ENCODE assay signal across 8 cellular contexts in genomic region chrX:129932137-129932791, GRCh38. TPM values are rescaled to one million over a fixed set of nuclear protein-coding genes. Genes with fewer than 3 reads are reported as not detected.
DNase-seq lines count a peak whose midpoint lies in the region; ATAC-seq and TF ChIP-seq lines count a peak whose summit lies in the region.

No MANE protein-coding gene starts in this region.

- ATAC-seq in GM19324 (IDR thresholded peaks at IDR 0.05; ENCODE audit: low FRiP score, unreplicated experiment) = peak; percentile 52
- ATAC-seq in naive thymus-derived CD4-positive, alpha-beta T cell = peak; percentile 80
- ATAC-seq in stimulated activated naive B cell treated with anti-CD40 and anti-IgM and Interleukin-4, amounts not matched to agents 10 μg/mL and 1 μg/mL and 100 μg/mL, for 72 hours (replicated peaks) = peak; percentile 68 to 74

- H3K4me3 ChIP-seq in AG10803 (ENCODE audit: low read length) (peak overlapping the region; percentile 70), Peyer's patch (peak overlapping the region; percentile 57 to 66 (median 59)), fibroblast of lung (replicated peaks in 1 of 4; ENCODE audit: control extremely low read depth in 1 of 4, insufficient read depth in 1 of 4, low read depth in 3 of 4, low read length in 4 of 4) (peak overlapping the region; percentile 45 to 63 (median 48))
- H3K4me3 ChIP-seq in naive thymus-derived CD4-positive, alpha-beta T cell (ENCODE audit: low read length) = peak overlapping the region; percentile 61

- no peaks in the 10 kb centered on the region for H3K79me2 ChIP-seq in fibroblast of lung (ENCODE audit: control insufficient read depth, insufficient read depth, low read length)

- H3K27me3 ChIP-seq in Peyer's patch = no peaks in the 10 kb centered on the region
- peaks cover 8% of the 10 kb centered on the region for H3K27me3 ChIP-seq in fibroblast of lung (ENCODE audit: control insufficient read depth, insufficient read depth, low read length)
- H3K27me3 ChIP-seq in naive thymus-derived CD4-positive, alpha-beta T cell (ENCODE audit: control insufficient read depth in 2 of 2, insufficient read depth in 2 of 2, low read length in 2 of 2) = no peaks in the 10 kb centered on the region

- peaks cover 4% of the 10 kb centered on the region for H3K36me3 Mint-ChIP-seq in activated T-helper 1 cell treated with anti-CD3 and anti-CD28 coated beads, Interleukin-12 subunit alpha, Interleukin-12 subunit beta, Interleukin-2, Interleukin-4 antibody, amounts not matched to agents 30 ng/mL and 10 ng/mL and 1 ng/mL, durations not matched to agents 14 hours and 24 hours and 36 hours (ENCODE audit: low read depth)
- peaks cover 0 to 2% (median 0%) of the 10 kb centered on the region in 5 donors for H3K36me3 Mint-ChIP-seq in naive thymus-derived CD4-positive, alpha-beta T cell
- peaks cover 2 to 3% of the 10 kb centered on the region in 2 donors for H3K36me3 Mint-ChIP-seq in stimulated activated naive B cell treated with anti-CD40 and anti-IgM and Interleukin-4, amounts not matched to agents 10 μg/mL and 1 μg/mL and 100 μg/mL, for 72 hours

- peak overlapping the region; percentile 76 for H3K4me3 Mint-ChIP-seq in activated T-helper 1 cell treated with anti-CD3 and anti-CD28 coated beads, Interleukin-12 subunit alpha, Interleukin-12 subunit beta, Interleukin-2, Interleukin-4 antibody, amounts not matched to agents 30 ng/mL and 10 ng/mL and 1 ng/mL, durations not matched to agents 14 hours and 24 hours and 36 hours
- peak overlapping the region; percentile 64 to 86 (median 76) for H3K4me3 Mint-ChIP-seq in naive thymus-derived CD4-positive, alpha-beta T cell
- H3K4me3 Mint-ChIP-seq in stimulated activated naive B cell treated with anti-CD40 and anti-IgM and Interleukin-4, amounts not matched to agents 10 μg/mL and 1 μg/mL and 100 μg/mL, for 72 hours = peak overlapping the region; percentile 86 to 92

- no peaks in the 10 kb centered on the region for H4K20me1 ChIP-seq in fibroblast of lung (ENCODE audit: control insufficient read depth, extremely low read depth, insufficient read depth, low read length)

- DNase-seq in AG10803 (ENCODE audit: low read depth) = peak; percentile 93
- peak; percentile 41 for DNase-seq in HT-29 (ENCODE audit: low spot score)
- peak; percentile 89 to 96 (median 92) for DNase-seq in Peyer's patch
- DNase-seq in activated T-helper 1 cell treated with anti-CD3 and anti-CD28 coated beads, Interleukin-12 subunit alpha, Interleukin-12 subunit beta, Interleukin-2, Interleukin-4 antibody, amounts not matched to agents 30 ng/mL and 10 ng/mL and 1 ng/mL, durations not matched to agents 14 hours and 24 hours and 36 hours (ENCODE audit: low spot score) = peak; percentile 68
- DNase-seq in fibroblast of lung (ENCODE audit: low read depth in 2 of 2) = peak; percentile 92
- DNase-seq in naive thymus-derived CD4-positive, alpha-beta T cell = peak; percentile 38 to 83 (median 54)
- DNase-seq in stimulated activated naive B cell treated with anti-CD40 and anti-IgM and Interleukin-4, amounts not matched to agents 10 μg/mL and 1 μg/mL and 100 μg/mL, for 72 hours = peak; percentile 52

- H3K4me1 Mint-ChIP-seq in activated T-helper 1 cell treated with anti-CD3 and anti-CD28 coated beads, Interleukin-12 subunit alpha, Interleukin-12 subunit beta, Interleukin-2, Interleukin-4 antibody, amounts not matched to agents 30 ng/mL and 10 ng/mL and 1 ng/mL, durations not matched to agents 14 hours and 24 hours and 36 hours (ENCODE audit: low read depth) = peaks cover 5% of the 10 kb centered on the region
- peaks cover 0 to 13% (median 11%) of the 10 kb centered on the region in 7 donors for H3K4me1 Mint-ChIP-seq in naive thymus-derived CD4-positive, alpha-beta T cell
- peaks cover 8 to 10% of the 10 kb centered on the region in 2 donors for H3K4me1 Mint-ChIP-seq in stimulated activated naive B cell treated with anti-CD40 and anti-IgM and Interleukin-4, amounts not matched to agents 10 μg/mL and 1 μg/mL and 100 μg/mL, for 72 hours

- POLR2A ChIA-PET in naive thymus-derived CD4-positive, alpha-beta T cell (lab: Charles Lee) = interaction anchor here (0.7 to 1.5 kb wide), 2 partner anchors 26 to 177 kb away, joined by 3 to 6 read pairs; partner anchors contain the start of gene UTP14A

- no peaks in the 10 kb centered on the region for H3K4me1 ChIP-seq in Peyer's patch
- no peaks in the 10 kb centered on the region for H3K4me1 ChIP-seq in fibroblast of lung (ENCODE audit: control insufficient read depth, extremely low read depth, insufficient read depth, low read length)
- no peaks in the 10 kb centered on the region for H3K4me1 ChIP-seq in naive thymus-derived CD4-positive, alpha-beta T cell (ENCODE audit: control insufficient read depth in 2 of 2, insufficient read depth in 2 of 2, low read length in 2 of 2)

- peak overlapping the region; percentile 58 for H3K4me2 ChIP-seq in fibroblast of lung (ENCODE audit: extremely low read depth, insufficient read depth, low read length)

- CTCF ChIA-PET in naive thymus-derived CD4-positive, alpha-beta T cell (lab: Charles Lee) = no interaction called here

- H3K27me3 Mint-ChIP-seq in activated T-helper 1 cell treated with anti-CD3 and anti-CD28 coated beads, Interleukin-12 subunit alpha, Interleukin-12 subunit beta, Interleukin-2, Interleukin-4 antibody, amounts not matched to agents 30 ng/mL and 10 ng/mL and 1 ng/mL, durations not matched to agents 14 hours and 24 hours and 36 hours (ENCODE audit: insufficient read depth) = peaks cover 16% of the 10 kb centered on the region
- peaks cover 0 to 25% (median 0%) of the 10 kb centered on the region in 5 donors for H3K27me3 Mint-ChIP-seq in naive thymus-derived CD4-positive, alpha-beta T cell
- no peaks in the 10 kb centered on the region for H3K27me3 Mint-ChIP-seq in stimulated activated naive B cell treated with anti-CD40 and anti-IgM and Interleukin-4, amounts not matched to agents 10 μg/mL and 1 μg/mL and 100 μg/mL, for 72 hours

- peak overlapping the region; percentile 50 for H3K9ac ChIP-seq in fibroblast of lung (ENCODE audit: insufficient read depth, low read length)

- H3K9me3 ChIP-seq in Peyer's patch = no peaks in the 10 kb centered on the region
- no peaks in the 10 kb centered on the region for H3K9me3 ChIP-seq in fibroblast of lung (ENCODE audit: control insufficient read depth, insufficient read depth, low read depth, low read length)
- no peaks in the 10 kb centered on the region for H3K9me3 ChIP-seq in naive thymus-derived CD4-positive, alpha-beta T cell (ENCODE audit: control insufficient read depth in 2 of 3, low read length in 3 of 3)

- H2AFZ ChIP-seq in fibroblast of lung (ENCODE audit: low read length) = no peak overlapping the region

- no peaks in the 10 kb centered on the region for H3K36me3 ChIP-seq in Peyer's patch
- H3K36me3 ChIP-seq in fibroblast of lung (ENCODE audit: control insufficient read depth, insufficient read depth, low read length) = no peaks in the 10 kb centered on the region
- H3K36me3 ChIP-seq in naive thymus-derived CD4-positive, alpha-beta T cell (ENCODE audit: control insufficient read depth in 2 of 3, insufficient read depth in 3 of 3, low read length in 3 of 3) = peaks cover 0 to under 1% (median 0%) of the 10 kb centered on the region in 3 experiments

- TF ChIP-seq POLR2A in Peyer's patch (IDR thresholded peaks at IDR 0.05) = peak in 1 of 2 donors; percentile 28

- intact Hi-C loops in activated T-helper 1 cell treated with anti-CD3 and anti-CD28 coated beads, Interleukin-12 subunit alpha, Interleukin-12 subunit beta, Interleukin-2, Interleukin-4 antibody, amounts not matched to agents 30 ng/mL and 10 ng/mL and 1 ng/mL, durations not matched to agents 14 hours and 24 hours and 36 hours (cut with micrococcal nuclease) = loop anchor here (1.0 to 5.0 kb wide), 3 partner anchors 25 to 330 kb away; partner anchors contain the start of gene BCORL1
- intact Hi-C loops in naive thymus-derived CD4-positive, alpha-beta T cell (cut with micrococcal nuclease) = loop anchor here (1.0 to 5.0 kb wide), 9 partner anchors 20 to 337 kb away; partner anchors contain the start of genes BCORL1 (in 2 of the 2), RAB33A (in 1 of the 2) and ZNF280C (in 1 of the 2)

- H3K27ac Mint-ChIP-seq in activated T-helper 1 cell treated with anti-CD3 and anti-CD28 coated beads, Interleukin-12 subunit alpha, Interleukin-12 subunit beta, Interleukin-2, Interleukin-4 antibody, amounts not matched to agents 30 ng/mL and 10 ng/mL and 1 ng/mL, durations not matched to agents 14 hours and 24 hours and 36 hours = no peak overlapping the region
- H3K27ac Mint-ChIP-seq in naive thymus-derived CD4-positive, alpha-beta T cell = peak overlapping the region in 4 of 9 donors; percentile 33 to 83 (median 56)
- H3K27ac Mint-ChIP-seq in stimulated activated naive B cell treated with anti-CD40 and anti-IgM and Interleukin-4, amounts not matched to agents 10 μg/mL and 1 μg/mL and 100 μg/mL, for 72 hours = peak overlapping the region; percentile 25

- H3K27ac ChIP-seq in Peyer's patch (peak overlapping the region; percentile 84 to 95 (median 92)), fibroblast of lung (ENCODE audit: insufficient read depth, low read length) (peak overlapping the region; percentile 68)
- peak overlapping the region; percentile 59 for H3K27ac ChIP-seq in naive thymus-derived CD4-positive, alpha-beta T cell (ENCODE audit: low read depth, low read length)

- H3K9me3 Mint-ChIP-seq in activated T-helper 1 cell treated with anti-CD3 and anti-CD28 coated beads, Interleukin-12 subunit alpha, Interleukin-12 subunit beta, Interleukin-2, Interleukin-4 antibody, amounts not matched to agents 30 ng/mL and 10 ng/mL and 1 ng/mL, durations not matched to agents 14 hours and 24 hours and 36 hours = no peaks in the 10 kb centered on the region
- H3K9me3 Mint-ChIP-seq in naive thymus-derived CD4-positive, alpha-beta T cell = no peaks in the 10 kb centered on the region
- no peaks in the 10 kb centered on the region for H3K9me3 Mint-ChIP-seq in stimulated activated naive B cell treated with anti-CD40 and anti-IgM and Interleukin-4, amounts not matched to agents 10 μg/mL and 1 μg/mL and 100 μg/mL, for 72 hours

- TF ChIP-seq CTCF in AG10803 (conservative IDR thresholded peaks at IDR 0.05; ENCODE audit: low read length) (no peak), Peyer's patch (IDR thresholded peaks at IDR 0.05) (no peak), fibroblast of lung (conservative IDR thresholded peaks at IDR 0.05 in 1 of 2, IDR thresholded peaks at IDR 0.05 in 1 of 2; ENCODE audit: low read depth in 1 of 2, low read length in 2 of 2) (no peak)

RNA-seq across cellular contexts. Expression of gene UTP14A, which starts 26.3 kb away (rescaled TPM):
- total RNA-seq in HT-29 (2014; rRNA removed; shearing (Covaris generic)) = 19.0 and 19.5 TPM in 2 replicates
- total RNA-seq in Peyer's patch = 10 to 100 TPM in 3 of 4 donors, 1 to 10 TPM in 1; 8.6 to 46.2 (median 11.2) TPM
- 59.3 and 62.4 TPM in 2 replicates for total RNA-seq in activated T-helper 1 cell treated with anti-CD3 and anti-CD28 coated beads, Interleukin-12 subunit alpha, Interleukin-12 subunit beta, Interleukin-2, Interleukin-4 antibody, amounts not matched to agents 30 ng/mL and 10 ng/mL and 1 ng/mL, durations not matched to agents 14 hours and 24 hours and 36 hours
- total RNA-seq in fibroblast of lung = 15.0 and 17.5 TPM in 2 replicates
- polyA plus RNA-seq in fibroblast of lung = 15.6 and 20.3 TPM in 2 replicates
- polyA plus RNA-seq in fibroblast of lung (2012) = 14.2 and 17.3 TPM in 2 replicates
- 0.98 and 3.5 TPM in 2 replicates for polyA minus RNA-seq in fibroblast of lung (ENCODE audit: low replicate concordance)
- total RNA-seq in naive thymus-derived CD4-positive, alpha-beta T cell = 10 to 100 TPM; 11.3 to 28.6 (median 22.4) TPM
- 10 to 100 TPM; 11.0 to 16.5 TPM for polyA plus RNA-seq in naive thymus-derived CD4-positive, alpha-beta T cell

RNA-seq across cellular contexts. Expression of gene BCORL1, which starts 50.2 kb away (rescaled TPM):
- total RNA-seq in HT-29 (2014; rRNA removed; shearing (Covaris generic)) = 1.6 and 1.7 TPM in 2 replicates
- total RNA-seq in Peyer's patch (10 to 100 TPM in 3 of 4 donors, 1 to 10 TPM in 1; 7.4 to 16.5 (median 11.5) TPM), fibroblast of lung (1.3 and 2.8 TPM in 2 replicates)
- total RNA-seq in activated T-helper 1 cell treated with anti-CD3 and anti-CD28 coated beads, Interleukin-12 subunit alpha, Interleukin-12 subunit beta, Interleukin-2, Interleukin-4 antibody, amounts not matched to agents 30 ng/mL and 10 ng/mL and 1 ng/mL, durations not matched to agents 14 hours and 24 hours and 36 hours = 8.8 and 9.3 TPM in 2 replicates
- 1.1 and 1.3 TPM in 2 replicates for polyA plus RNA-seq in fibroblast of lung
- polyA plus RNA-seq in fibroblast of lung (2012) = 4.6 and 5.5 TPM in 2 replicates
- 10.1 and 12.1 TPM in 2 replicates for polyA minus RNA-seq in fibroblast of lung (ENCODE audit: low replicate concordance)
- total RNA-seq in naive thymus-derived CD4-positive, alpha-beta T cell = 1 to 10 TPM; 5.8 to 8.9 (median 8.2) TPM
- polyA plus RNA-seq in naive thymus-derived CD4-positive, alpha-beta T cell = 1 to 10 TPM in 1 of 2 donors, under 1 TPM in 1; 0.64 to 2.5 TPM

Comparison
In these comparisons a context has a peak if more than half of its experiments do, and no peak if none do; other contexts are left out.
1. Peak in every context shown above with its lines: DNase-seq, ATAC-seq, H3K4me3 ChIP-seq and H3K27ac ChIP-seq.
2. DNase-seq: peak in every context shown above with its lines; median percentile 93 in AG10803; 92 in Peyer's patch; 92 in fibroblast of lung; 68 in activated T-helper 1 cell treated with anti-CD3 and anti-CD28 coated beads, Interleukin-12 subunit alpha, Interleukin-12 subunit beta, Interleukin-2, Interleukin-4 antibody, amounts not matched to agents 30 ng/mL and 10 ng/mL and 1 ng/mL, durations not matched to agents 14 hours and 24 hours and 36 hours; 54 in naive thymus-derived CD4-positive, alpha-beta T cell; 52 in stimulated activated naive B cell treated with anti-CD40 and anti-IgM and Interleukin-4, amounts not matched to agents 10 μg/mL and 1 μg/mL and 100 μg/mL, for 72 hours; 41 in HT-29.